Comparison of ENCODE assay signal across 17 cellular contexts in the genomic region with DNA sequence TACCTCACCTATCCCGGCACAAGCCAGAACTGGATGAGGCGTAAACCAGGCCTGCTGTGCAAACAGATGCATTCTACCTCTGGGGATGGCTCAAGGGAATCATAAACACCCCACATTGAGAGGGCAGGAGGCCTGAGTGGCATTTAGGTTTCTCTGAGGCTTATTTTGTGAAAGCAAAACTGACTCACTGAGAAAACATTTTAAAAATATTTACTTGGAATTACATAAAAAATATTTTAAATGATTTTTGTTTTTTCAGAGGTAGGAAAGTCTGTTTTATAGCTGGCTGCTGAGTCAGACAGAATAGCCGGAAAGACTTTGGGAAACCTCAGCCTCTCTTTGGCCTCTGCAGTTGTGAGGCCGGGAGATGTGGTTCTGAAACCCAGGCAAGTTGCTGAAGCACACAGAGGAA.
DNase-seq lines count a peak whose midpoint lies in the region; ATAC-seq and TF ChIP-seq lines count a peak whose summit lies in the region.
"Had no signal": no experiment of that assay in that cellular context is flagged by ENCODE, and none has a peak within 500 bp of the region (broad histone marks: within the 10 kb centered on the region; RNA-seq: fewer than 3 reads in every experiment).

No MANE protein-coding gene starts in this region.

- H3K4ac ChIP-seq in mesenchymal stem cell (ENCODE audit: low read depth in 1 of 2, low read length in 2 of 2), result no peak overlapping the region

- H3K4me2 ChIP-seq in mesenchymal stem cell (ENCODE audit: low read length, poor library complexity, severe bottlenecking) (no peak overlapping the region), neural progenitor cell (no peak overlapping the region)

- H3K36me3 Mint-ChIP-seq in neural progenitor cell, result no peaks in the 10 kb centered on the region
- H3K36me3 Mint-ChIP-seq: CD14-positive monocyte, memory B cell, T-cell had no signal

- no peaks in the 10 kb centered on the region for H3K27me3 Mint-ChIP-seq in neural progenitor cell (ENCODE audit: insufficient read depth, low read depth)
- H3K27me3 Mint-ChIP-seq: T-cell had no signal

- H2BK12ac ChIP-seq in mesenchymal stem cell (ENCODE audit: low read length in 2 of 2), result no peak overlapping the region

- no peak overlapping the region for H2BK5ac ChIP-seq in mesenchymal stem cell (ENCODE audit: low read depth, low read length, poor library complexity, severe bottlenecking)

- no peak overlapping the region for H3K9ac ChIP-seq in mesenchymal stem cell (ENCODE audit: low read length)
- H3K9ac ChIP-seq in neural progenitor cell, result no peak overlapping the region
- H3K9ac ChIP-seq: parathyroid adenoma had no signal

- no peaks in the 10 kb centered on the region for H3K36me3 ChIP-seq in HEK293 (ENCODE audit: control insufficient read depth in 2 of 2, insufficient read depth in 1 of 2, low read length in 2 of 2)
- no peaks in the 10 kb centered on the region for H3K36me3 ChIP-seq in mesenchymal stem cell (ENCODE audit: control insufficient read depth in 1 of 2, insufficient read depth in 2 of 2, low read depth in 1 of 2, low read length in 2 of 2)
- no peaks in the 10 kb centered on the region for H3K36me3 ChIP-seq in right lobe of liver
- H3K36me3 ChIP-seq in neural progenitor cell, result no peaks in the 10 kb centered on the region

- TF ChIP-seq CTCF in HEK293 (tag by site-specific recombination; IDR thresholded peaks at IDR 0.05) (no peak), astrocyte of the cerebellum (IDR thresholded peaks at IDR 0.05; ENCODE audit: low read depth, low read length, missing control alignments) (no peak), right lobe of liver (IDR thresholded peaks at IDR 0.05) (no peak), neural progenitor cell (IDR thresholded peaks at IDR 0.05) (no peak)

- H4K8ac ChIP-seq in mesenchymal stem cell (ENCODE audit: low read length), result no peak overlapping the region

- H3K4me1 Mint-ChIP-seq in neural progenitor cell, result peaks cover 18% of the 10 kb centered on the region
- H3K4me1 Mint-ChIP-seq: CD14-positive monocyte, memory B cell, T-cell had no signal

- DNase-seq in AG08396 (ENCODE audit: low spot score) (peak; percentile 64), astrocyte of the cerebellum (ENCODE audit: low read depth) (peak; percentile 20), mesenchymal stem cell (peak; percentile 18), right lobe of liver (no peak), neural progenitor cell (ENCODE audit: low spot score) (no peak)
- DNase-seq: activated CD4-positive, alpha-beta T cell treated with anti-CD3 and anti-CD28 coated beads for 1 hour; activated T-cell treated with anti-CD3 and anti-CD28 coated beads, Interleukin-2, amount 50 U/mL, for 4 hours; hypothalamus; NCI-H2107; stimulated activated CD4-positive, alpha-beta T cell treated with anti-CD3 and anti-CD28 coated beads, Interleukin-1b, Interleukin-23, amount 100 ng/mL, for 48 hours; T-cell had no signal

- in situ Hi-C loops in astrocyte of the cerebellum (cut with HindIII; ENCODE audit: low sequenced_read_pairs), result loop anchor here (5.0 kb wide), 1 partner anchor 68 kb away; no protein-coding TSS in a partner anchor

- no peak overlapping the region for H4K91ac ChIP-seq in mesenchymal stem cell (ENCODE audit: low read length)

- H3K27ac ChIP-seq in HEK293 (ENCODE audit: extremely low read depth, low read depth, low read length) (no peak overlapping the region), mesenchymal stem cell (ENCODE audit: low read length, poor library complexity, severe bottlenecking) (peak overlapping the region; percentile 71), right lobe of liver (no peak overlapping the region), neural progenitor cell (no peak overlapping the region)
- H3K27ac ChIP-seq: parathyroid adenoma had no signal

- no peak overlapping the region for H3K23ac ChIP-seq in mesenchymal stem cell (ENCODE audit: low read length in 2 of 2)

- no peak overlapping the region for H3K18ac ChIP-seq in mesenchymal stem cell (ENCODE audit: low read depth in 1 of 2, low read length in 2 of 2)

- 64% methylated on average over 4 of the region's 4 CpGs for WGBS in mesenchymal stem cell
- 66% methylated on average over 4 of the region's 4 CpGs for WGBS in right lobe of liver (ENCODE audit: insufficient coverage, low coverage, low lambda C conversion rate, missing lambda C conversion rate)

- no peak overlapping the region for H3K14ac ChIP-seq in mesenchymal stem cell (ENCODE audit: low read length in 2 of 2)

- H3K27me3 ChIP-seq in mesenchymal stem cell (ENCODE audit: control insufficient read depth in 1 of 2, insufficient read depth in 1 of 2, low read length in 2 of 2) (no peaks in the 10 kb centered on the region), right lobe of liver (no peaks in the 10 kb centered on the region), neural progenitor cell (no peaks in the 10 kb centered on the region)

- H2BK120ac ChIP-seq in mesenchymal stem cell (ENCODE audit: low read depth, low read length), result no peak overlapping the region

- H3K79me1 ChIP-seq in mesenchymal stem cell (replicated peaks; ENCODE audit: low read length, poor library complexity, severe bottlenecking), result no peaks in the 10 kb centered on the region

- H3K4me3 ChIP-seq in HEK293 (ENCODE audit: low read depth, low read length) (no peak overlapping the region), astrocyte of the cerebellum (ENCODE audit: low read depth, low read length) (no peak overlapping the region), mesenchymal stem cell (ENCODE audit: insufficient read depth in 1 of 2, low read depth in 1 of 2, low read length in 2 of 2) (no peak overlapping the region), right lobe of liver (no peak overlapping the region), neural progenitor cell (no peak overlapping the region)

- TF ChIP-seq POLR2A in right lobe of liver (IDR thresholded peaks at IDR 0.05), result no peak

- H3K4me1 ChIP-seq in HEK293 (ENCODE audit: control insufficient read depth, insufficient read depth, low read length) (no peaks in the 10 kb centered on the region), mesenchymal stem cell (ENCODE audit: control insufficient read depth, insufficient read depth, low read depth, low read length) (peaks cover 12% of the 10 kb centered on the region), right lobe of liver (no peaks in the 10 kb centered on the region), neural progenitor cell (peaks cover 10% of the 10 kb centered on the region)
- H3K4me1 ChIP-seq: parathyroid adenoma had no signal

- H3K4me3 Mint-ChIP-seq in neural progenitor cell, result no peak overlapping the region
- H3K4me3 Mint-ChIP-seq: activated T-cell treated with anti-CD3 and anti-CD28 coated beads, Interleukin-2, amount 50 U/mL, for 4 hours; CD14-positive monocyte; memory B cell; T-cell had no signal

- H3K9me3 ChIP-seq in HEK293 (ENCODE audit: control insufficient read depth, insufficient read depth, low read depth, low read length), result no peaks in the 10 kb centered on the region
- H3K9me3 ChIP-seq in mesenchymal stem cell (ENCODE audit: control insufficient read depth, low read length), result no peaks in the 10 kb centered on the region
- no peaks in the 10 kb centered on the region for H3K9me3 ChIP-seq in right lobe of liver
- H3K9me3 ChIP-seq in neural progenitor cell (ENCODE audit: low read depth), result no peaks in the 10 kb centered on the region

- H3K79me2 ChIP-seq in neural progenitor cell (ENCODE audit: low read depth), result no peaks in the 10 kb centered on the region
- H3K79me2 ChIP-seq: parathyroid adenoma had no signal

- H3F3A ChIP-seq in neural progenitor cell (ENCODE audit: low read depth), result no peaks in the 10 kb centered on the region

- no peak overlapping the region for H2BK15ac ChIP-seq in mesenchymal stem cell (ENCODE audit: low read depth, poor library complexity, severe bottlenecking)

- CTCF ChIA-PET in HEK293 (lab: Yijun Ruan, JAX), result no interaction called here

- intact Hi-C loops in right lobe of liver (cut with DNase I), result no loop called here

- no peaks in the 10 kb centered on the region for H3K9me3 Mint-ChIP-seq in neural progenitor cell
- H3K9me3 Mint-ChIP-seq: activated T-cell treated with anti-CD3 and anti-CD28 coated beads, Interleukin-2, amount 50 U/mL, for 4 hours; memory B cell; T-cell had no signal

- H2AFZ ChIP-seq in mesenchymal stem cell (ENCODE audit: low read depth, low read length) (no peak overlapping the region), neural progenitor cell (replicated peaks) (no peak overlapping the region)
- H2AFZ ChIP-seq: parathyroid adenoma had no signal

- ATAC-seq in right lobe of liver (no peak), HG02938 (IDR thresholded peaks at IDR 0.05; ENCODE audit: unreplicated experiment) (no peak), HG03196 (IDR thresholded peaks at IDR 0.05; ENCODE audit: unreplicated experiment) (no peak)
- ATAC-seq: activated T-cell treated with anti-CD3 and anti-CD28 coated beads, Interleukin-2, amount 50 U/mL, for 4 hours; T-cell had no signal

- no peak overlapping the region for H3K27ac Mint-ChIP-seq in neural progenitor cell
- H3K27ac Mint-ChIP-seq: CD14-positive monocyte, memory B cell, T-cell had no signal

- POLR2A ChIA-PET in HEK293 (lab: Yijun Ruan, JAX), result no interaction called here

- H2AK5ac ChIP-seq in mesenchymal stem cell (ENCODE audit: low read length, severe bottlenecking), result no peak overlapping the region

- H4K20me1 ChIP-seq in neural progenitor cell (ENCODE audit: low read depth), result no peaks in the 10 kb centered on the region

TF ChIP-seq in HEK293, 187 proteins besides CTCF, POLR2A, EP300 and RAD21 (continues in another document):
- TF ChIP-seq, protein P1, sequence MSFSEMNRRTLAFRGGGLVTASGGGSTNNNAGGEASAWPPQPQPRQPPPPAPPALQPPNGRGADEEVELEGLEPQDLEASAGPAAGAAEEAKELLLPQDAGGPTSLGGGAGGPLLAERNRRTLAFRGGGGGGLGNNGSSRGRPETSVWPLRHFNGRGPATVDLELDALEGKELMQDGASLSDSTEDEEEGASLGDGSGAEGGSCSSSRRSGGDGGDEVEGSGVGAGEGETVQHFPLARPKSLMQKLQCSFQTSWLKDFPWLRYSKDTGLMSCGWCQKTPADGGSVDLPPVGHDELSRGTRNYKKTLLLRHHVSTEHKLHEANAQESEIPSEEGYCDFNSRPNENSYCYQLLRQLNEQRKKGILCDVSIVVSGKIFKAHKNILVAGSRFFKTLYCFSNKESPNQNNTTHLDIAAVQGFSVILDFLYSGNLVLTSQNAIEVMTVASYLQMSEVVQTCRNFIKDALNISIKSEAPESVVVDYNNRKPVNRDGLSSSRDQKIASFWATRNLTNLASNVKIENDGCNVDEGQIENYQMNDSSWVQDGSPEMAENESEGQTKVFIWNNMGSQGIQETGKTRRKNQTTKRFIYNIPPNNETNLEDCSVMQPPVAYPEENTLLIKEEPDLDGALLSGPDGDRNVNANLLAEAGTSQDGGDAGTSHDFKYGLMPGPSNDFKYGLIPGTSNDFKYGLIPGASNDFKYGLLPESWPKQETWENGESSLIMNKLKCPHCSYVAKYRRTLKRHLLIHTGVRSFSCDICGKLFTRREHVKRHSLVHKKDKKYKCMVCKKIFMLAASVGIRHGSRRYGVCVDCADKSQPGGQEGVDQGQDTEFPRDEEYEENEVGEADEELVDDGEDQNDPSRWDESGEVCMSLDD (tag by site-specific recombination; IDR thresholded peaks at IDR 0.05), result no peak

Comparison
In these comparisons a context has a peak if more than half of its experiments do, and no peak if none do; other contexts are left out.
1. DNase-seq: peak in AG08396 (single experiment), astrocyte of the cerebellum (single experiment) and mesenchymal stem cell (single experiment); none in right lobe of liver (0 of 3) and neural progenitor cell (single experiment).